10 cellular contexts compared by ENCODE assay signal in the genomic region with DNA sequence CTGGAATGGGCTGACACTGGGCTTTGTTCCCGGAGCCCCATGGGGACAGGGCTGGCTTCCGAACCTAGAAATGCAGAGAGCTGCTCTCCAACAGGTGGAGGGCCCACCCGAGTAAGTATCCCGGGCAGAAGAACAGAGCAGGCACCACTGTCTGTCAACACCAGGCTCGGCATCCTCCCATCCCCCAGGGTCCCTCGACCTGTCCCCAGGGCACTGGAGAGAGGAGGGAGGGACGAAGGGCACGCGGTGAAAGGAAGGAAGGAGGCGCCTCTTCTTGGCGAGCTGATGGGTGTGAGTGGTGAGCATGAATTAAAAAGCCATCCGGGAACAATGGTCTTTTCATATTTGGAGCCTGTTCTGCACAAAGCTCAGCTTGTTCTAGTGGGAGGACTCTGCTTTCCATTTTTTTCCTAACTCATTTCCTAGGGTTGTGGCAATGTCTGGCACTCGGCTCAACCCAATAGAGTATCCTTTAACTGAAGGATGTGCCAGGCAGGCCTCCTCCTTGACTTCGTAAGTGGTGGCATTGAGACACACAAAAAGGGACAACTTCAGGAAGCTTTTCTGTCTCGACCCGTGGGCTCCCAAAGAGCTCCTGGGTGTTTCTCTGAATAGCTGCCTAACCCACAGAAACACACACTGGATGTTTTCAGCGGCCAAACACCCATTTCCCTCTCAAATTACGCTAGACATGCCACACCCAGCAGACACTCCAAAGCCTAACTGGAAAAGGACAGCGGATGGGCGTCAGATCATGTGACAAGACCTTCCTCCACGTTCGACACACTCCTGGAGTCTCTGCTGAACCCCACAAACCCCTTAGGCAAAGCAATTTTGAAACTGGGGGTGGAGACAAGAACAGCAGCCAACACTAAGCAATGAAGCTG. TPM values are rescaled to one million over a fixed set of nuclear protein-coding genes. Genes with fewer than 3 reads are reported as not detected.
DNase-seq lines count a peak whose midpoint lies in the region; ATAC-seq and TF ChIP-seq lines count a peak whose summit lies in the region.
"Had no signal": no experiment of that assay in that cellular context is flagged by ENCODE, and none has a peak within 500 bp of the region (broad histone marks: within the 10 kb centered on the region; RNA-seq: fewer than 3 reads in every experiment).

No MANE protein-coding gene starts in this region.

- TF ChIP-seq POLR2A in esophagus squamous epithelium (IDR thresholded peaks at IDR 0.05) (no peak), vagina (IDR thresholded peaks at IDR 0.05) (no peak)

- peak; percentile 9 for DNase-seq in NCI-H2227 (lab: John Stamatoyannopoulos, UW; ENCODE audit: unreplicated experiment)
- DNase-seq in NCI-H2227 treated with DMSO at 0.1 percent for 48 hours (lab: John Stamatoyannopoulos, UW) = no peak
- no peak for DNase-seq in esophagus squamous epithelium (lab: John Stamatoyannopoulos, UW)
- DNase-seq in vagina (ENCODE audit: extremely low spot score in 2 of 2) = no peak
- no peak for DNase-seq in NCI-H187 (lab: John Stamatoyannopoulos, UW)
- DNase-seq in stimulated activated naive CD4-positive, alpha-beta T cell treated with Interleukin-2 at 50 U/mL for 16 hours (lab: John Stamatoyannopoulos, UW) = no peak
- DNase-seq: activated CD8-positive, alpha-beta memory T cell treated with anti-CD3 and anti-CD28 coated beads, Interleukin-2, amount 50 U/mL, for 48 hours; AML-193 had no signal

- H3K27me3 ChIP-seq in esophagus squamous epithelium (no peaks in the 10 kb centered on the region), muscle layer of duodenum (ENCODE audit: low read depth, low read length) (no peaks in the 10 kb centered on the region), vagina (no peaks in the 10 kb centered on the region)

- no peak for ATAC-seq in HG02798 (IDR thresholded peaks at IDR 0.05; ENCODE audit: poor library complexity, unreplicated experiment)

- WGBS in esophagus squamous epithelium, 2 donors = 25 to 41% methylated on average over 17 to 19 of the region's 22 CpGs

- H3K4me1 ChIP-seq in esophagus squamous epithelium (peaks cover 21 to 48% (median 22%) of the 10 kb centered on the region in 3 donors), muscle layer of duodenum (ENCODE audit: control insufficient read depth in 1 of 2, insufficient read depth in 2 of 2, low read length in 2 of 2) (peaks cover 6 to 7% of the 10 kb centered on the region in 2 donors), vagina (peaks cover 51% of the 10 kb centered on the region)

- peak overlapping the region in 3 of 4 donors; percentile 24 to 59 (median 26) for H3K27ac ChIP-seq in esophagus squamous epithelium
- H3K27ac ChIP-seq in muscle layer of duodenum (ENCODE audit: low read length) = peak overlapping the region; percentile 28
- peak overlapping the region; percentile 30 for H3K27ac ChIP-seq in vagina

- TF ChIP-seq CTCF in esophagus squamous epithelium (IDR thresholded peaks at IDR 0.05) = no peak
- no peak for TF ChIP-seq CTCF in vagina (IDR thresholded peaks at IDR 0.05)

- peaks cover 0 to 8% (median 0%) of the 10 kb centered on the region in 3 donors for H3K9me3 ChIP-seq in esophagus squamous epithelium
- H3K9me3 ChIP-seq in muscle layer of duodenum (ENCODE audit: control insufficient read depth in 1 of 2, low read length in 2 of 2) = no peaks in the 10 kb centered on the region
- H3K9me3 ChIP-seq in vagina = no peaks in the 10 kb centered on the region

- H3K36me3 ChIP-seq in esophagus squamous epithelium (no peaks in the 10 kb centered on the region), muscle layer of duodenum (ENCODE audit: control insufficient read depth in 1 of 2, insufficient read depth in 2 of 2, low read length in 2 of 2) (peaks cover 0 to 6% of the 10 kb centered on the region in 2 donors), vagina (no peaks in the 10 kb centered on the region)

- intact Hi-C loops in esophagus squamous epithelium (cut with DNase I) = no loop called here
- intact Hi-C loops in vagina (cut with DNase I) = no loop called here

- peak overlapping the region in 1 of 4 donors; percentile 27 for H3K4me3 ChIP-seq in esophagus squamous epithelium
- no peak overlapping the region for H3K4me3 ChIP-seq in muscle layer of duodenum (ENCODE audit: low read depth in 1 of 2, low read length in 2 of 2)
- H3K4me3 ChIP-seq in vagina = no peak overlapping the region

RNA-seq across cellular contexts. Expression of gene ZFHX3, which starts 47.7 kb away (rescaled TPM):
- total RNA-seq in esophagus squamous epithelium = 10 to 100 TPM in 1 of 4 donors, 1 to 10 TPM in 3; 3.5 to 12.8 (median 4.5) TPM
- total RNA-seq in vagina = 28.0 TPM
